In genomic region chr7:10789170-10789569, GRCh38 we compare ENCODE assay signal across 30 cellular contexts.
"Had no signal": no experiment of that assay in that cellular context is flagged by ENCODE, and none has a peak within 500 bp of the region (broad histone marks: within the 10 kb centered on the region; RNA-seq: fewer than 3 reads in every experiment).

No MANE protein-coding gene starts in this region.

- H3K4me2 ChIP-seq: smooth muscle cell had no signal

- DNase-seq: activated CD4-positive, alpha-beta memory T cell treated with anti-CD3 and anti-CD28 coated beads for 36 hours; activated CD4-positive, alpha-beta T cell treated with anti-CD3 and anti-CD28 coated beads, Interleukin-2, amount 10 ng/mL, durations not matched to agents 24 days and 14 days; activated CD4-positive, CD25-positive, alpha-beta regulatory T cell treated with anti-CD3 and anti-CD28 coated beads, Interleukin-2, amount 50 U/mL, for 72 hours; activated CD8-positive, alpha-beta memory T cell treated with anti-CD3 and anti-CD28 coated beads, Interleukin-2, amount 50 U/mL, for 4 hours; activated gamma-delta T cell; activated naive CD4-positive, alpha-beta T cell treated with anti-CD3 and anti-CD28 coated beads, Interleukin-2, amount 10 ng/mL, durations not matched to agents 7 days and 5 days; activated T-cell treated with anti-CD3 and anti-CD28 coated beads, Interleukin-2, amount 50 U/mL, for 1 hour; amygdala; caudate nucleus; endodermal cell; esophagus squamous epithelium; foreskin melanocyte; left lung; mesendoderm; mucosa of descending colon; pancreas; retina; sigmoid colon; stimulated activated CD4-positive, alpha-beta T cell treated with anti-CD3 and anti-CD28 coated beads, Interleukin-1b, Interleukin-23, amount 100 ng/mL, for 48 hours; stimulated activated CD4-positive, alpha-beta T cell treated with anti-CD3 and anti-CD28 coated beads, Interleukin-4, amount 100 ng/mL, for 4 hours; stimulated activated CD8-positive, alpha-beta memory T cell treated with anti-CD3 and anti-CD28 coated beads, Interleukin-4, amount 100 ng/mL, for 48 hours; WERI-Rb-1 had no signal

- H3K4me3 ChIP-seq: esophagus squamous epithelium, left lung, lung, mucosa of descending colon, pancreas, prostate gland, sigmoid colon, smooth muscle cell, tibial nerve had no signal

- H3K4me1 Mint-ChIP-seq: activated CD4-positive, alpha-beta T cell treated with anti-CD3 and anti-CD28 coated beads, Interleukin-2, amount 10 ng/mL, durations not matched to agents 24 days and 14 days; activated naive CD4-positive, alpha-beta T cell treated with anti-CD3 and anti-CD28 coated beads, Interleukin-2, amount 10 ng/mL, durations not matched to agents 7 days and 5 days; endodermal cell; nephron; stimulated activated memory B cell treated with anti-CD40 and anti-IgM and Interleukin-4, amounts not matched to agents 10 μg/mL and 1 μg/mL and 100 μg/mL, for 72 hours had no signal

- H3K9me3 ChIP-seq: esophagus squamous epithelium, left lung, neutrophil, pancreas, prostate gland, sigmoid colon, tibial nerve had no signal

- H3K36me3 ChIP-seq: esophagus squamous epithelium, left lung, neutrophil, pancreas, prostate gland, sigmoid colon, tibial nerve, WERI-Rb-1 had no signal

- H3K36me3 Mint-ChIP-seq: activated CD4-positive, alpha-beta memory T cell treated with anti-CD3 and anti-CD28 coated beads for 36 hours; activated naive CD4-positive, alpha-beta T cell treated with anti-CD3 and anti-CD28 coated beads, Interleukin-2, amount 10 ng/mL, durations not matched to agents 7 days and 5 days; stimulated activated memory B cell treated with anti-CD40 and anti-IgM and Interleukin-4, amounts not matched to agents 10 μg/mL and 1 μg/mL and 100 μg/mL, for 72 hours had no signal

- H3K9me3 Mint-ChIP-seq: activated CD4-positive, alpha-beta memory T cell treated with anti-CD3 and anti-CD28 coated beads for 36 hours; activated CD4-positive, alpha-beta T cell treated with anti-CD3 and anti-CD28 coated beads, Interleukin-2, amount 10 ng/mL, durations not matched to agents 24 days and 14 days; activated naive CD4-positive, alpha-beta T cell treated with anti-CD3 and anti-CD28 coated beads, Interleukin-2, amount 10 ng/mL, durations not matched to agents 7 days and 5 days; endodermal cell; nephron; stimulated activated memory B cell treated with anti-CD40 and anti-IgM and Interleukin-4, amounts not matched to agents 10 μg/mL and 1 μg/mL and 100 μg/mL, for 72 hours had no signal

- H3K4me3 Mint-ChIP-seq: activated CD4-positive, alpha-beta memory T cell treated with anti-CD3 and anti-CD28 coated beads for 36 hours; activated CD4-positive, alpha-beta T cell treated with anti-CD3 and anti-CD28 coated beads, Interleukin-2, amount 10 ng/mL, durations not matched to agents 24 days and 14 days; activated naive CD4-positive, alpha-beta T cell treated with anti-CD3 and anti-CD28 coated beads, Interleukin-2, amount 10 ng/mL, durations not matched to agents 7 days and 5 days; dendritic cell treated with granulocyte-macrophage colony-stimulating factor and Interleukin-4, amounts not matched to agents 40 ng/mL and 50 ng/mL, for 4 days; endodermal cell; nephron; stimulated activated memory B cell treated with anti-CD40 and anti-IgM and Interleukin-4, amounts not matched to agents 10 μg/mL and 1 μg/mL and 100 μg/mL, for 72 hours had no signal

- H3K27ac Mint-ChIP-seq: activated CD4-positive, alpha-beta memory T cell treated with anti-CD3 and anti-CD28 coated beads for 36 hours; activated CD4-positive, alpha-beta T cell treated with anti-CD3 and anti-CD28 coated beads, Interleukin-2, amount 10 ng/mL, durations not matched to agents 24 days and 14 days; activated naive CD4-positive, alpha-beta T cell treated with anti-CD3 and anti-CD28 coated beads, Interleukin-2, amount 10 ng/mL, durations not matched to agents 7 days and 5 days; dendritic cell treated with granulocyte-macrophage colony-stimulating factor and Interleukin-4, amounts not matched to agents 40 ng/mL and 50 ng/mL, for 4 days; endodermal cell; nephron; stimulated activated memory B cell treated with anti-CD40 and anti-IgM and Interleukin-4, amounts not matched to agents 10 μg/mL and 1 μg/mL and 100 μg/mL, for 72 hours had no signal

- ATAC-seq: left lung; mucosa of descending colon; pancreas; stimulated activated memory B cell treated with anti-CD40 and anti-IgM and Interleukin-4, amounts not matched to agents 10 μg/mL and 1 μg/mL and 100 μg/mL, for 72 hours had no signal

- H3K27me3 ChIP-seq: esophagus squamous epithelium, left lung, neutrophil, pancreas, sigmoid colon, tibial nerve had no signal

- H3K4me1 ChIP-seq: esophagus squamous epithelium, left lung, pancreas, prostate gland, sigmoid colon, tibial nerve had no signal

- H3K27me3 Mint-ChIP-seq: activated CD4-positive, alpha-beta memory T cell treated with anti-CD3 and anti-CD28 coated beads for 36 hours; activated CD4-positive, alpha-beta T cell treated with anti-CD3 and anti-CD28 coated beads, Interleukin-2, amount 10 ng/mL, durations not matched to agents 24 days and 14 days; activated naive CD4-positive, alpha-beta T cell treated with anti-CD3 and anti-CD28 coated beads, Interleukin-2, amount 10 ng/mL, durations not matched to agents 7 days and 5 days; dendritic cell treated with granulocyte-macrophage colony-stimulating factor and Interleukin-4, amounts not matched to agents 40 ng/mL and 50 ng/mL, for 4 days; stimulated activated memory B cell treated with anti-CD40 and anti-IgM and Interleukin-4, amounts not matched to agents 10 μg/mL and 1 μg/mL and 100 μg/mL, for 72 hours had no signal

- H3K27ac ChIP-seq: esophagus squamous epithelium, left lung, neutrophil, pancreas, prostate gland, sigmoid colon, tibial nerve, WERI-Rb-1 had no signal
